Comparison of ENCODE assay signal across 38 cellular contexts in the genomic region with DNA sequence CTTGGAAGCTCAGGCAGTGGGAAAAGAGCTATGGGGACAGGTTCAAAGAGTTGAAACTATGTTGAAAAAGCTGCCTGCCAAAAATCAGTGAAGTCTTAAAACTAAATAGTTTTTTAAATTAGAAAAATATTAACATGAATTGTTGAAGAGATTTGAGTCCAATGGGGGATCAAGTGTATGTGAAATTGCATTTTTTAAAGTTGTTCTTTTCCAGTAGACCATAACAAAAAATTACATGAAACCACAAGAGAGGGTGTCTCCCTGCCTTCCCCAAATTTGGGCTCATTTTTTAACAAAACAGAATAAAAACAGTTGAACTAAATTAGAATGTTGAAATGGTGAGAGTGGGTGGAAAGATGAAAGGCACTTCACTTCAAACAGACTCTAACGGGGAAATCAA. TPM values are rescaled to one million over a fixed set of nuclear protein-coding genes. Genes with fewer than 3 reads are reported as not detected.
"Had no signal": no experiment of that assay in that cellular context is flagged by ENCODE, and none has a peak within 500 bp of the region (broad histone marks: within the 10 kb centered on the region; RNA-seq: fewer than 3 reads in every experiment).

No MANE protein-coding gene starts in this region.

- H3K27me3 ChIP-seq: ascending aorta, breast epithelium, cardiac muscle cell, esophagus squamous epithelium, foreskin keratinocyte, gastrocnemius medialis had no signal

- H3K4me3 Mint-ChIP-seq: activated B cell treated with CpG ODN at 0.5 μM for 24 hours; activated CD8-positive, alpha-beta T cell treated with anti-CD3 and anti-CD28 coated beads for 36 hours; activated naive CD8-positive, alpha-beta T cell; activated naive CD8-positive, alpha-beta T cell treated with anti-CD3 and anti-CD28 coated beads, Interleukin-2, amount 50 U/mL, for 24 hours; activated T-cell treated with anti-CD3 and anti-CD28 coated beads, Interleukin-2, amount 50 U/mL, for 4 hours; activated T-helper 17 cell treated with anti-CD3 and anti-CD28 coated beads, Interleukin-2, amount 50 U/mL, for 72 hours; brain; central memory CD8-positive, alpha-beta T cell; T-cell; T-helper 1 cell treated with Interleukin-12 subunit alpha and Interleukin-12 subunit beta and Interleukin-4 antibody, amounts not matched to agents 30 μg/mL and 1 μg/mL, for 36 hours; T-helper 2 cell treated with Interferon-gamma antibody and Interleukin-4, amounts not matched to agents 5 μg/mL and 100 μg/mL, for 36 hours had no signal

- H3K27ac Mint-ChIP-seq: activated B cell treated with CpG ODN at 0.5 μM for 24 hours; activated CD8-positive, alpha-beta T cell treated with anti-CD3 and anti-CD28 coated beads for 36 hours; activated naive CD8-positive, alpha-beta T cell; activated naive CD8-positive, alpha-beta T cell treated with anti-CD3 and anti-CD28 coated beads, Interleukin-2, amount 50 U/mL, for 24 hours; activated T-helper 17 cell treated with anti-CD3 and anti-CD28 coated beads, Interleukin-2, amount 50 U/mL, for 72 hours; brain; T-cell; T-helper 1 cell treated with Interleukin-12 subunit alpha and Interleukin-12 subunit beta and Interleukin-4 antibody, amounts not matched to agents 30 μg/mL and 1 μg/mL, for 36 hours; T-helper 2 cell treated with Interferon-gamma antibody and Interleukin-4, amounts not matched to agents 5 μg/mL and 100 μg/mL, for 36 hours had no signal

- FAIRE-seq: colon, endometrium, endothelial cell of umbilical vein had no signal

- H3K4me1 ChIP-seq: breast epithelium, esophagus squamous epithelium, foreskin keratinocyte had no signal

- H3K4me3 ChIP-seq: ascending aorta, breast epithelium, cardiac muscle cell, esophagus squamous epithelium, gastrocnemius medialis had no signal

- H3K27ac ChIP-seq: ascending aorta, breast epithelium, cardiac muscle cell, epithelial cell of prostate, esophagus squamous epithelium, foreskin keratinocyte, gastrocnemius medialis, WERI-Rb-1 had no signal

- H3K9me3 Mint-ChIP-seq: activated T-helper 17 cell treated with anti-CD3 and anti-CD28 coated beads, Interleukin-2, amount 50 U/mL, for 72 hours had no signal

- H3K27me3 Mint-ChIP-seq: activated B cell treated with CpG ODN at 0.5 μM for 24 hours; activated CD8-positive, alpha-beta T cell treated with anti-CD3 and anti-CD28 coated beads for 36 hours; activated naive CD8-positive, alpha-beta T cell; activated naive CD8-positive, alpha-beta T cell treated with anti-CD3 and anti-CD28 coated beads, Interleukin-2, amount 50 U/mL, for 24 hours; activated T-helper 17 cell treated with anti-CD3 and anti-CD28 coated beads, Interleukin-2, amount 50 U/mL, for 72 hours; brain; central memory CD8-positive, alpha-beta T cell; T-cell had no signal

- H3K9me3 ChIP-seq: ascending aorta, breast epithelium, esophagus squamous epithelium, gastrocnemius medialis had no signal

- ATAC-seq: activated CD4-positive, CD25-positive, alpha-beta regulatory T cell treated with anti-CD3 and anti-CD28 coated beads, Interleukin-2, amount 50 U/mL, for 24 hours; activated CD8-positive, alpha-beta T cell treated with anti-CD3 and anti-CD28 coated beads for 36 hours; activated naive CD8-positive, alpha-beta T cell treated with anti-CD3 and anti-CD28 coated beads, Interleukin-2, amount 50 U/mL, for 24 hours; activated T-cell treated with anti-CD3 and anti-CD28 coated beads, Interleukin-2, amount 50 U/mL, for 4 hours; activated T-helper 17 cell treated with anti-CD3 and anti-CD28 coated beads, Interleukin-2, amount 50 U/mL, for 72 hours; foreskin keratinocyte; gastrocnemius medialis; T-cell had no signal

- H3K4me1 Mint-ChIP-seq: activated T-helper 17 cell treated with anti-CD3 and anti-CD28 coated beads, Interleukin-2, amount 50 U/mL, for 72 hours; brain had no signal

- H3K36me3 ChIP-seq: breast epithelium, cardiac muscle cell, gastrocnemius medialis, WERI-Rb-1 had no signal

- DNase-seq: activated B cell treated with CpG ODN at 0.5 μM for 24 hours; activated CD4-positive, alpha-beta T cell treated with anti-CD3 and anti-CD28 coated beads for 48 hours; activated CD4-positive, alpha-beta T cell treated with anti-CD3 and anti-CD28 coated beads, Interleukin-2, amount 50 U/mL, for 1 hour; activated CD4-positive, alpha-beta T cell treated with anti-CD3 and anti-CD28 coated beads, Interleukin-2, amount 50 U/mL, for 48 hours; activated CD8-positive, alpha-beta memory T cell treated with anti-CD3 and anti-CD28 coated beads for 24 hours; activated CD8-positive, alpha-beta T cell treated with anti-CD3 and anti-CD28 coated beads for 36 hours; activated effector memory CD4-positive, alpha-beta T cell treated with Interleukin-2 at 50 U/mL for 16 hours; activated gamma-delta T cell treated with Interleukin-2 at 50 U/mL for 16 hours; activated naive CD4-positive, alpha-beta T cell treated with anti-CD3 and anti-CD28 coated beads, Interleukin-2, amount 50 U/mL, for 16 hours; activated naive CD4-positive, alpha-beta T cell treated with Interleukin-2 at 50 U/mL for 16 hours; activated naive CD8-positive, alpha-beta T cell treated with anti-CD3 and anti-CD28 coated beads, Interleukin-2, amount 50 U/mL, for 24 hours; activated T-cell treated with anti-CD3 and anti-CD28 coated beads, Interleukin-2, amount 50 U/mL, for 4 hours; cortex of kidney; effector CD8-positive, alpha-beta T cell; esophagus squamous epithelium; foreskin keratinocyte; gastrocnemius medialis; glutamatergic neuron; SW 1271; T-cell; T1000; WERI-Rb-1 had no signal

RNA-seq across cellular contexts. Expression of a gene that starts 31.5 kb away (rescaled TPM):
- total RNA-seq: activated B cell treated with CpG ODN at 0.5 μM for 24 hours; activated CD8-positive, alpha-beta T cell treated with anti-CD3 and anti-CD28 coated beads for 36 hours; activated T-cell treated with anti-CD3 and anti-CD28 coated beads, Interleukin-2, amount 50 U/mL, for 4 hours; activated T-helper 17 cell treated with anti-CD3 and anti-CD28 coated beads, Interleukin-2, amount 50 U/mL, for 72 hours; ascending aorta; cardiac muscle cell; dermis microvascular lymphatic vessel endothelial cell; endothelial cell of umbilical vein; esophagus squamous epithelium; foreskin keratinocyte; gastrocnemius medialis; T-cell had no signal
- polyA plus RNA-seq: endothelial cell of umbilical vein, esophagus, foreskin keratinocyte had no signal
